In genomic region chr2:11759182-11759975, GRCh38 we compare ENCODE assay signal across 7 cellular contexts. TPM values are rescaled to one million over a fixed set of nuclear protein-coding genes. Genes with fewer than 3 reads are reported as not detected.
A peak's percentile ranks its signal among the peaks of the same experiment; 100 is the strongest.
DNase-seq lines count a peak whose midpoint lies in the region; ATAC-seq and TF ChIP-seq lines count a peak whose summit lies in the region.
"Not testable (repeated sequence)": the region's sequence is repeated elsewhere in the genome, so short reads cannot be mapped to it uniquely, and the experiment has no call there.

No MANE protein-coding gene starts in this region.

- intact Hi-C loops in activated CD4-positive, alpha-beta T cell treated with anti-CD3 and anti-CD28 coated beads for 36 hours (cut with DNase I, micrococcal nuclease); MCF 10A (cut with micrococcal nuclease): not testable (repeated sequence)
- intact Hi-C loops in naive thymus-derived CD4-positive, alpha-beta T cell (cut with micrococcal nuclease) = loop anchor here in 1 of 2 donors (10.0 kb wide), 1 partner anchor 945 kb away; the partner anchor contains the start of gene PDIA6

- CTCF ChIA-PET in activated CD4-positive, alpha-beta T cell treated with anti-CD3 and anti-CD28 coated beads for 36 hours (lab: Charles Lee) = interaction anchor here (0.5 to 2.8 kb wide), 5 partner anchors 7 to 68 kb away, joined by 4 to 10 read pairs (median 8); partner anchors contain the start of gene LPIN1
- CTCF ChIA-PET in activated CD8-positive, alpha-beta memory T cell treated with anti-CD3 and anti-CD28 coated beads, Interleukin-2, amount 10 ng/mL, durations not matched to agents 7 days and 5 days (lab: Charles Lee) = not testable (repeated sequence)
- CTCF ChIA-PET in activated naive CD4-positive, alpha-beta T cell treated with anti-CD3 and anti-CD28 coated beads, Interleukin-2, amount 10 ng/mL, durations not matched to agents 7 days and 5 days (lab: Charles Lee) = interaction anchor here (0.6 to 3.0 kb wide), 2 partner anchors 13 to 1922 kb away, joined by 3 to 22 read pairs; partner anchors contain the start of gene LPIN1
- CTCF ChIA-PET in MCF 10A (lab: Yijun Ruan, JAX) = interaction anchor here (0.5 to 2.0 kb wide), 6 partner anchors 21 to 926 kb away, joined by 3 to 6 read pairs (median 4); no protein-coding TSS in a partner anchor
- CTCF ChIA-PET in naive thymus-derived CD4-positive, alpha-beta T cell (lab: Charles Lee) = interaction anchor here (1.1 kb wide), 1 partner anchor 20 kb away, joined by 5 read pairs; no protein-coding TSS in a partner anchor

- DNase-seq in activated CD4-positive, alpha-beta T cell treated with anti-CD3 and anti-CD28 coated beads for 36 hours; activated CD8-positive, alpha-beta memory T cell treated with anti-CD3 and anti-CD28 coated beads, Interleukin-2, amount 10 ng/mL, durations not matched to agents 7 days and 5 days; activated naive CD4-positive, alpha-beta T cell treated with anti-CD3 and anti-CD28 coated beads, Interleukin-2, amount 10 ng/mL, durations not matched to agents 7 days and 5 days; MCF 10A (ENCODE audit: unreplicated experiment); naive thymus-derived CD4-positive, alpha-beta T cell; stimulated activated effector memory CD8-positive, alpha-beta T cell treated with anti-CD3 and anti-CD28 coated beads, Interleukin-12 subunit alpha, Interleukin-12 subunit beta, amount 100 ng/mL, for 72 hours (ENCODE audit: low spot score in 2 of 2): not testable (repeated sequence)

- H3K4me1 Mint-ChIP-seq in IgD-negative memory B cell = peaks cover 37 to 46% (median 43%) of the 10 kb centered on the region in 3 donors
- peaks cover 66% of the 10 kb centered on the region for H3K4me1 Mint-ChIP-seq in activated CD4-positive, alpha-beta T cell treated with anti-CD3 and anti-CD28 coated beads for 36 hours
- peaks cover 57% of the 10 kb centered on the region for H3K4me1 Mint-ChIP-seq in activated CD8-positive, alpha-beta memory T cell treated with anti-CD3 and anti-CD28 coated beads, Interleukin-2, amount 10 ng/mL, durations not matched to agents 7 days and 5 days
- H3K4me1 Mint-ChIP-seq in activated naive CD4-positive, alpha-beta T cell treated with anti-CD3 and anti-CD28 coated beads, Interleukin-2, amount 10 ng/mL, durations not matched to agents 7 days and 5 days = peaks cover 70% of the 10 kb centered on the region
- H3K4me1 Mint-ChIP-seq in MCF 10A (ENCODE audit: insufficient read depth, unreplicated experiment) = peaks cover 37% of the 10 kb centered on the region
- peaks cover 54 to 76% (median 71%) of the 10 kb centered on the region in 7 donors for H3K4me1 Mint-ChIP-seq in naive thymus-derived CD4-positive, alpha-beta T cell
- peaks cover 87% of the 10 kb centered on the region for H3K4me1 Mint-ChIP-seq in stimulated activated effector memory CD8-positive, alpha-beta T cell treated with anti-CD3 and anti-CD28 coated beads, Interleukin-12 subunit alpha, Interleukin-12 subunit beta, amount 100 ng/mL, for 72 hours

- peak overlapping the region in 1 of 4 donors; percentile 65 for H3K4me3 Mint-ChIP-seq in IgD-negative memory B cell
- H3K4me3 Mint-ChIP-seq in activated CD4-positive, alpha-beta T cell treated with anti-CD3 and anti-CD28 coated beads for 36 hours; activated CD8-positive, alpha-beta memory T cell treated with anti-CD3 and anti-CD28 coated beads, Interleukin-2, amount 10 ng/mL, durations not matched to agents 7 days and 5 days; activated naive CD4-positive, alpha-beta T cell treated with anti-CD3 and anti-CD28 coated beads, Interleukin-2, amount 10 ng/mL, durations not matched to agents 7 days and 5 days; MCF 10A (ENCODE audit: unreplicated experiment); stimulated activated effector memory CD8-positive, alpha-beta T cell treated with anti-CD3 and anti-CD28 coated beads, Interleukin-12 subunit alpha, Interleukin-12 subunit beta, amount 100 ng/mL, for 72 hours: not testable (repeated sequence)
- H3K4me3 Mint-ChIP-seq in naive thymus-derived CD4-positive, alpha-beta T cell = peak overlapping the region in 4 of 10 donors; percentile 34 to 73 (median 63)

- peaks cover 29 to 31% of the 10 kb centered on the region in 2 donors for H3K4me1 ChIP-seq in naive thymus-derived CD4-positive, alpha-beta T cell (ENCODE audit: control insufficient read depth in 2 of 2, insufficient read depth in 2 of 2, low read length in 2 of 2)

- H3K4me3 ChIP-seq in naive thymus-derived CD4-positive, alpha-beta T cell (ENCODE audit: low read length) = not testable (repeated sequence)

- not testable (repeated sequence) for H3K9me3 ChIP-seq in naive thymus-derived CD4-positive, alpha-beta T cell (ENCODE audit: control insufficient read depth in 2 of 3, low read length in 3 of 3)

- not testable (repeated sequence) for BruUV-seq in MCF 10A (replicated peaks; lab: Mats Ljungman, UMichigan)

- not testable (repeated sequence) for H3K27me3 Mint-ChIP-seq in IgD-negative memory B cell; activated CD4-positive, alpha-beta T cell treated with anti-CD3 and anti-CD28 coated beads for 36 hours; activated CD8-positive, alpha-beta memory T cell treated with anti-CD3 and anti-CD28 coated beads, Interleukin-2, amount 10 ng/mL, durations not matched to agents 7 days and 5 days; activated naive CD4-positive, alpha-beta T cell treated with anti-CD3 and anti-CD28 coated beads, Interleukin-2, amount 10 ng/mL, durations not matched to agents 7 days and 5 days; MCF 10A (ENCODE audit: insufficient read depth, unreplicated experiment); naive thymus-derived CD4-positive, alpha-beta T cell

- not testable (repeated sequence) for H3K36me3 Mint-ChIP-seq in IgD-negative memory B cell
- peaks cover 29% of the 10 kb centered on the region for H3K36me3 Mint-ChIP-seq in activated CD4-positive, alpha-beta T cell treated with anti-CD3 and anti-CD28 coated beads for 36 hours (ENCODE audit: low read depth)
- H3K36me3 Mint-ChIP-seq in activated CD8-positive, alpha-beta memory T cell treated with anti-CD3 and anti-CD28 coated beads, Interleukin-2, amount 10 ng/mL, durations not matched to agents 7 days and 5 days = peaks cover 29% of the 10 kb centered on the region
- H3K36me3 Mint-ChIP-seq in activated naive CD4-positive, alpha-beta T cell treated with anti-CD3 and anti-CD28 coated beads, Interleukin-2, amount 10 ng/mL, durations not matched to agents 7 days and 5 days = peaks cover 48% of the 10 kb centered on the region
- H3K36me3 Mint-ChIP-seq in MCF 10A (ENCODE audit: insufficient read depth, unreplicated experiment) = peaks cover 75% of the 10 kb centered on the region
- H3K36me3 Mint-ChIP-seq in naive thymus-derived CD4-positive, alpha-beta T cell = peaks cover 0 to 37% (median 20%) of the 10 kb centered on the region in 5 donors
- peaks cover 25% of the 10 kb centered on the region for H3K36me3 Mint-ChIP-seq in stimulated activated effector memory CD8-positive, alpha-beta T cell treated with anti-CD3 and anti-CD28 coated beads, Interleukin-12 subunit alpha, Interleukin-12 subunit beta, amount 100 ng/mL, for 72 hours

- not testable (repeated sequence) for ATAC-seq in activated CD4-positive, alpha-beta T cell treated with anti-CD3 and anti-CD28 coated beads for 36 hours; activated CD8-positive, alpha-beta memory T cell treated with anti-CD3 and anti-CD28 coated beads, Interleukin-2, amount 10 ng/mL, durations not matched to agents 7 days and 5 days; naive thymus-derived CD4-positive, alpha-beta T cell; stimulated activated effector memory CD8-positive, alpha-beta T cell treated with anti-CD3 and anti-CD28 coated beads, Interleukin-12 subunit alpha, Interleukin-12 subunit beta, amount 100 ng/mL, for 72 hours

- not testable (repeated sequence) for TF ChIP-seq CTCF in MCF 10A (IDR thresholded peaks at IDR 0.05; ENCODE audit: unreplicated experiment)

- H3K9me3 Mint-ChIP-seq in IgD-negative memory B cell; activated CD4-positive, alpha-beta T cell treated with anti-CD3 and anti-CD28 coated beads for 36 hours (ENCODE audit: low read depth); activated CD8-positive, alpha-beta memory T cell treated with anti-CD3 and anti-CD28 coated beads, Interleukin-2, amount 10 ng/mL, durations not matched to agents 7 days and 5 days (ENCODE audit: low read depth); activated naive CD4-positive, alpha-beta T cell treated with anti-CD3 and anti-CD28 coated beads, Interleukin-2, amount 10 ng/mL, durations not matched to agents 7 days and 5 days; MCF 10A (ENCODE audit: unreplicated experiment); naive thymus-derived CD4-positive, alpha-beta T cell; stimulated activated effector memory CD8-positive, alpha-beta T cell treated with anti-CD3 and anti-CD28 coated beads, Interleukin-12 subunit alpha, Interleukin-12 subunit beta, amount 100 ng/mL, for 72 hours: not testable (repeated sequence)

- H3K27me3 ChIP-seq in naive thymus-derived CD4-positive, alpha-beta T cell (ENCODE audit: control insufficient read depth in 2 of 2, insufficient read depth in 2 of 2, low read length in 2 of 2) = not testable (repeated sequence)

- POLR2A ChIA-PET in activated CD4-positive, alpha-beta T cell treated with anti-CD3 and anti-CD28 coated beads for 36 hours (lab: Charles Lee); naive thymus-derived CD4-positive, alpha-beta T cell (lab: Charles Lee): not testable (repeated sequence)
- POLR2A ChIA-PET in MCF 10A (lab: Yijun Ruan, JAX) = interaction anchor here (1.0 to 1.5 kb wide), 2 partner anchors 11 to 15 kb away, joined by 3 to 6 read pairs; no protein-coding TSS in a partner anchor

- H3K27ac ChIP-seq in naive thymus-derived CD4-positive, alpha-beta T cell (ENCODE audit: low read depth, low read length) = not testable (repeated sequence)

- peaks cover 0 to 14% (median 0%) of the 10 kb centered on the region in 3 experiments for H3K36me3 ChIP-seq in naive thymus-derived CD4-positive, alpha-beta T cell (ENCODE audit: control insufficient read depth in 2 of 3, insufficient read depth in 3 of 3, low read length in 3 of 3)

- H3K27ac Mint-ChIP-seq in IgD-negative memory B cell = peak overlapping the region in 2 of 3 donors; percentile 8 to 71
- H3K27ac Mint-ChIP-seq in activated CD4-positive, alpha-beta T cell treated with anti-CD3 and anti-CD28 coated beads for 36 hours = peak overlapping the region; percentile 87
- peak overlapping the region; percentile 34 for H3K27ac Mint-ChIP-seq in activated CD8-positive, alpha-beta memory T cell treated with anti-CD3 and anti-CD28 coated beads, Interleukin-2, amount 10 ng/mL, durations not matched to agents 7 days and 5 days
- H3K27ac Mint-ChIP-seq in activated naive CD4-positive, alpha-beta T cell treated with anti-CD3 and anti-CD28 coated beads, Interleukin-2, amount 10 ng/mL, durations not matched to agents 7 days and 5 days = peak overlapping the region; percentile 26
- H3K27ac Mint-ChIP-seq in MCF 10A (ENCODE audit: low read depth, unreplicated experiment) = peak overlapping the region; percentile 40
- peak overlapping the region; percentile 22 to 94 (median 68) for H3K27ac Mint-ChIP-seq in naive thymus-derived CD4-positive, alpha-beta T cell
- peak overlapping the region; percentile 94 for H3K27ac Mint-ChIP-seq in stimulated activated effector memory CD8-positive, alpha-beta T cell treated with anti-CD3 and anti-CD28 coated beads, Interleukin-12 subunit alpha, Interleukin-12 subunit beta, amount 100 ng/mL, for 72 hours

RNA-seq across cellular contexts. Expression of gene LPIN1, which starts 12.9 kb away (rescaled TPM):
- polyA plus RNA-seq in IgD-negative memory B cell = 17.3 TPM
- 10 to 100 TPM; 40.6 to 42.9 TPM for total RNA-seq in activated CD4-positive, alpha-beta T cell treated with anti-CD3 and anti-CD28 coated beads for 36 hours
- total RNA-seq in activated CD8-positive, alpha-beta memory T cell treated with anti-CD3 and anti-CD28 coated beads, Interleukin-2, amount 10 ng/mL, durations not matched to agents 7 days and 5 days = 10 to 100 TPM; 57.1 to 76.4 TPM
- 47.0 and 65.7 TPM in 2 replicates for total RNA-seq in MCF 10A (2022)
- 10 to 100 TPM; 68.6 to 88.1 (median 76.7) TPM for total RNA-seq in naive thymus-derived CD4-positive, alpha-beta T cell
- 10 to 100 TPM; 25.5 to 26.7 TPM for polyA plus RNA-seq in naive thymus-derived CD4-positive, alpha-beta T cell

Comparison
In these comparisons a context has a peak if more than half of its experiments do, and no peak if none do; other contexts are left out.
1. H3K27ac Mint-ChIP-seq: peak in every context shown above with its lines; median percentile 94 in stimulated activated effector memory CD8-positive, alpha-beta T cell treated with anti-CD3 and anti-CD28 coated beads, Interleukin-12 subunit alpha, Interleukin-12 subunit beta, amount 100 ng/mL, for 72 hours; 87 in activated CD4-positive, alpha-beta T cell treated with anti-CD3 and anti-CD28 coated beads for 36 hours; 68 in naive thymus-derived CD4-positive, alpha-beta T cell; 40 in MCF 10A; 40 in IgD-negative memory B cell; 34 in activated CD8-positive, alpha-beta memory T cell treated with anti-CD3 and anti-CD28 coated beads, Interleukin-2, amount 10 ng/mL, durations not matched to agents 7 days and 5 days; 26 in activated naive CD4-positive, alpha-beta T cell treated with anti-CD3 and anti-CD28 coated beads, Interleukin-2, amount 10 ng/mL, durations not matched to agents 7 days and 5 days.